8 cellular contexts compared by ENCODE assay signal in genomic region chr5:158382473-158382872, GRCh38.
DNase-seq lines count a peak whose midpoint lies in the region; TF ChIP-seq lines count a peak whose summit lies in the region.

No MANE protein-coding gene starts in this region.

- DNase-seq in SKM-1 treated with dmso at 0.1 percent for 144 hours (lab: John Stamatoyannopoulos, UW; ENCODE audit: unreplicated experiment), result peak; percentile 61
- no peak for DNase-seq in SKM-1 (lab: John Stamatoyannopoulos, UW; ENCODE audit: unreplicated experiment)
- peak; percentile 96 for DNase-seq in HCEC 1CT
- DNase-seq in M059J (ENCODE audit: low read depth), result peak; percentile 95
- peak; percentile 94 for DNase-seq in astrocyte of the cerebellum (ENCODE audit: low read depth)
- peak; percentile 94 for DNase-seq in kidney tubule cell (ENCODE audit: low spot score)
- peak; percentile 35 for DNase-seq in superior temporal gyrus (ENCODE audit: extremely low spot score)
- DNase-seq in germinal center (ENCODE audit: low spot score), result no peak

- in situ Hi-C loops in astrocyte of the cerebellum (cut with HindIII; ENCODE audit: low sequenced_read_pairs), result no loop called here

- TF ChIP-seq CTCF in astrocyte of the cerebellum (IDR thresholded peaks at IDR 0.05; ENCODE audit: low read depth, low read length, missing control alignments), result no peak

- no peak overlapping the region for H3K4me3 ChIP-seq in astrocyte of the cerebellum (ENCODE audit: low read depth, low read length)

Comparison
In these comparisons a context has a peak if more than half of its experiments do, and no peak if none do; other contexts are left out.
1. DNase-seq: peak in SKM-1 treated with dmso at 0.1 percent for 144 hours (single experiment), HCEC 1CT (single experiment), M059J (single experiment), astrocyte of the cerebellum (single experiment), kidney tubule cell (single experiment) and superior temporal gyrus (single experiment); none in SKM-1 (single experiment) and germinal center (single experiment).